Comparison of ENCODE assay signal across 1 cellular context in the genomic region with DNA sequence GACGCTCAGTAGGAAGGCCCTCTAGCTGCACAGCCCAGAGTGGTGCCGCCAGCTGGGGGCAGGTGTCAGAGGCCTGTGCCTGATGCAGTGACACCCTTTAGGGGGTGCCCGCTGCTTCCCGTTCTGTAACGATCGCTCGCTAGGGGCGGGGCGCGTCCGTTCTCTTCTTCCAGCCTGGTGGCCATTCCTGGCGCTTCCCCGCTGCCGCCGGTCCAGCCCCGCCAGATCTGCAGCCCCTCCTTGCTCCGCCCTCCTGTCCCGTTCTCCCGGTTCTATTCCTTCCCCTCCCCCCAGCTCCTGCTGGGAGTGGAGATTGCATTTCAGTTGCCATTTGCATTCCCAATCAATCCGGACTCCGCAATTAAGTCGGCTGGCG.
TF ChIP-seq lines count a peak whose summit lies in the region.

No MANE protein-coding gene starts in this region.

TF ChIP-seq in GM23338, 12 proteins besides CTCF, POLR2A, EP300 and RAD21 (continued from another document):
- TF ChIP-seq, protein P1, sequence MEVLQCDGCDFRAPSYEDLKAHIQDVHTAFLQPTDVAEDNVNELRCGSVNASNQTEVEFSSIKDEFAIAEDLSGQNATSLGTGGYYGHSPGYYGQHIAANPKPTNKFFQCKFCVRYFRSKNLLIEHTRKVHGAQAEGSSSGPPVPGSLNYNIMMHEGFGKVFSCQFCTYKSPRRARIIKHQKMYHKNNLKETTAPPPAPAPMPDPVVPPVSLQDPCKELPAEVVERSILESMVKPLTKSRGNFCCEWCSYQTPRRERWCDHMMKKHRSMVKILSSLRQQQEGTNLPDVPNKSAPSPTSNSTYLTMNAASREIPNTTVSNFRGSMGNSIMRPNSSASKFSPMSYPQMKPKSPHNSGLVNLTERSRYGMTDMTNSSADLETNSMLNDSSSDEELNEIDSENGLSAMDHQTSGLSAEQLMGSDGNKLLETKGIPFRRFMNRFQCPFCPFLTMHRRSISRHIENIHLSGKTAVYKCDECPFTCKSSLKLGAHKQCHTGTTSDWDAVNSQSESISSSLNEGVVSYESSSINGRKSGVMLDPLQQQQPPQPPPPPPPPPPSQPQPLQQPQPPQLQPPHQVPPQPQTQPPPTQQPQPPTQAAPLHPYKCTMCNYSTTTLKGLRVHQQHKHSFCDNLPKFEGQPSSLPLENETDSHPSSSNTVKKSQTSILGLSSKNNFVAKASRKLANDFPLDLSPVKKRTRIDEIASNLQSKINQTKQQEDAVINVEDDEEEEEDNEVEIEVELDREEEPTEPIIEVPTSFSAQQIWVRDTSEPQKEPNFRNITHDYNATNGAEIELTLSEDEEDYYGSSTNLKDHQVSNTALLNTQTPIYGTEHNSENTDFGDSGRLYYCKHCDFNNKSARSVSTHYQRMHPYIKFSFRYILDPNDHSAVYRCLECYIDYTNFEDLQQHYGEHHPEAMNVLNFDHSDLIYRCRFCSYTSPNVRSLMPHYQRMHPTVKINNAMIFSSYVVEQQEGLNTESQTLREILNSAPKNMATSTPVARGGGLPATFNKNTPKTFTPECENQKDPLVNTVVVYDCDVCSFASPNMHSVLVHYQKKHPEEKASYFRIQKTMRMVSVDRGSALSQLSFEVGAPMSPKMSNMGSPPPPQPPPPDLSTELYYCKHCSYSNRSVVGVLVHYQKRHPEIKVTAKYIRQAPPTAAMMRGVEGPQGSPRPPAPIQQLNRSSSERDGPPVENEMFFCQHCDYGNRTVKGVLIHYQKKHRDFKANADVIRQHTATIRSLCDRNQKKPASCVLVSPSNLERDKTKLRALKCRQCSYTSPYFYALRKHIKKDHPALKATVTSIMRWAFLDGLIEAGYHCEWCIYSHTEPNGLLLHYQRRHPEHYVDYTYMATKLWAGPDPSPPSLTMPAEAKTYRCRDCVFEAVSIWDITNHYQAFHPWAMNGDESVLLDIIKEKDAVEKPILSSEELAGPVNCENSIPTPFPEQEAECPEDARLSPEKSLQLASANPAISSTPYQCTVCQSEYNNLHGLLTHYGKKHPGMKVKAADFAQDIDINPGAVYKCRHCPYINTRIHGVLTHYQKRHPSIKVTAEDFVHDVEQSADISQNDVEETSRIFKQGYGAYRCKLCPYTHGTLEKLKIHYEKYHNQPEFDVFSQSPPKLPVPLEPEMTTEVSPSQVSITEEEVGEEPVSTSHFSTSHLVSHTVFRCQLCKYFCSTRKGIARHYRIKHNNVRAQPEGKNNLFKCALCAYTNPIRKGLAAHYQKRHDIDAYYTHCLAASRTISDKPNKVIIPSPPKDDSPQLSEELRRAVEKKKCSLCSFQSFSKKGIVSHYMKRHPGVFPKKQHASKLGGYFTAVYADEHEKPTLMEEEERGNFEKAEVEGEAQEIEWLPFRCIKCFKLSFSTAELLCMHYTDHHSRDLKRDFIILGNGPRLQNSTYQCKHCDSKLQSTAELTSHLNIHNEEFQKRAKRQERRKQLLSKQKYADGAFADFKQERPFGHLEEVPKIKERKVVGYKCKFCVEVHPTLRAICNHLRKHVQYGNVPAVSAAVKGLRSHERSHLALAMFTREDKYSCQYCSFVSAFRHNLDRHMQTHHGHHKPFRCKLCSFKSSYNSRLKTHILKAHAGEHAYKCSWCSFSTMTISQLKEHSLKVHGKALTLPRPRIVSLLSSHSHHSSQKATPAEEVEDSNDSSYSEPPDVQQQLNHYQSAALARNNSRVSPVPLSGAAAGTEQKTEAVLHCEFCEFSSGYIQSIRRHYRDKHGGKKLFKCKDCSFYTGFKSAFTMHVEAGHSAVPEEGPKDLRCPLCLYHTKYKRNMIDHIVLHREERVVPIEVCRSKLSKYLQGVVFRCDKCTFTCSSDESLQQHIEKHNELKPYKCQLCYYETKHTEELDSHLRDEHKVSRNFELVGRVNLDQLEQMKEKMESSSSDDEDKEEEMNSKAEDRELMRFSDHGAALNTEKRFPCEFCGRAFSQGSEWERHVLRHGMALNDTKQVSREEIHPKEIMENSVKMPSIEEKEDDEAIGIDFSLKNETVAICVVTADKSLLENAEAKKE (CRISPR knock-in tag; IDR thresholded peaks at IDR 0.05) = no peak
- TF ChIP-seq NANOG (IDR thresholded peaks at IDR 0.05; ENCODE audit: borderline replicate concordance) = no peak
- TF ChIP-seq, protein P2, sequence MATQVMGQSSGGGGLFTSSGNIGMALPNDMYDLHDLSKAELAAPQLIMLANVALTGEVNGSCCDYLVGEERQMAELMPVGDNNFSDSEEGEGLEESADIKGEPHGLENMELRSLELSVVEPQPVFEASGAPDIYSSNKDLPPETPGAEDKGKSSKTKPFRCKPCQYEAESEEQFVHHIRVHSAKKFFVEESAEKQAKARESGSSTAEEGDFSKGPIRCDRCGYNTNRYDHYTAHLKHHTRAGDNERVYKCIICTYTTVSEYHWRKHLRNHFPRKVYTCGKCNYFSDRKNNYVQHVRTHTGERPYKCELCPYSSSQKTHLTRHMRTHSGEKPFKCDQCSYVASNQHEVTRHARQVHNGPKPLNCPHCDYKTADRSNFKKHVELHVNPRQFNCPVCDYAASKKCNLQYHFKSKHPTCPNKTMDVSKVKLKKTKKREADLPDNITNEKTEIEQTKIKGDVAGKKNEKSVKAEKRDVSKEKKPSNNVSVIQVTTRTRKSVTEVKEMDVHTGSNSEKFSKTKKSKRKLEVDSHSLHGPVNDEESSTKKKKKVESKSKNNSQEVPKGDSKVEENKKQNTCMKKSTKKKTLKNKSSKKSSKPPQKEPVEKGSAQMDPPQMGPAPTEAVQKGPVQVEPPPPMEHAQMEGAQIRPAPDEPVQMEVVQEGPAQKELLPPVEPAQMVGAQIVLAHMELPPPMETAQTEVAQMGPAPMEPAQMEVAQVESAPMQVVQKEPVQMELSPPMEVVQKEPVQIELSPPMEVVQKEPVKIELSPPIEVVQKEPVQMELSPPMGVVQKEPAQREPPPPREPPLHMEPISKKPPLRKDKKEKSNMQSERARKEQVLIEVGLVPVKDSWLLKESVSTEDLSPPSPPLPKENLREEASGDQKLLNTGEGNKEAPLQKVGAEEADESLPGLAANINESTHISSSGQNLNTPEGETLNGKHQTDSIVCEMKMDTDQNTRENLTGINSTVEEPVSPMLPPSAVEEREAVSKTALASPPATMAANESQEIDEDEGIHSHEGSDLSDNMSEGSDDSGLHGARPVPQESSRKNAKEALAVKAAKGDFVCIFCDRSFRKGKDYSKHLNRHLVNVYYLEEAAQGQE (IDR thresholded peaks at IDR 0.05; ENCODE audit: unreplicated experiment) = no peak
- no peak for TF ChIP-seq CREB1 (CRISPR knock-in tag; IDR thresholded peaks at IDR 0.05; ENCODE audit: low read depth)
- TF ChIP-seq EZH2 (IDR thresholded peaks at IDR 0.05; ENCODE audit: low read depth, unreplicated experiment) = no peak
- no peak for TF ChIP-seq STAT1 (IDR thresholded peaks at IDR 0.05; ENCODE audit: unreplicated experiment)
- TF ChIP-seq, protein P3, sequence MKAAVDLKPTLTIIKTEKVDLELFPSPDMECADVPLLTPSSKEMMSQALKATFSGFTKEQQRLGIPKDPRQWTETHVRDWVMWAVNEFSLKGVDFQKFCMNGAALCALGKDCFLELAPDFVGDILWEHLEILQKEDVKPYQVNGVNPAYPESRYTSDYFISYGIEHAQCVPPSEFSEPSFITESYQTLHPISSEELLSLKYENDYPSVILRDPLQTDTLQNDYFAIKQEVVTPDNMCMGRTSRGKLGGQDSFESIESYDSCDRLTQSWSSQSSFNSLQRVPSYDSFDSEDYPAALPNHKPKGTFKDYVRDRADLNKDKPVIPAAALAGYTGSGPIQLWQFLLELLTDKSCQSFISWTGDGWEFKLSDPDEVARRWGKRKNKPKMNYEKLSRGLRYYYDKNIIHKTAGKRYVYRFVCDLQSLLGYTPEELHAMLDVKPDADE (IDR thresholded peaks at IDR 0.05) = no peak
- TF ChIP-seq JUNB (IDR thresholded peaks at IDR 0.05; ENCODE audit: unreplicated experiment) = no peak
- no peak for TF ChIP-seq ZNF331 (CRISPR knock-in tag; IDR thresholded peaks at IDR 0.05; ENCODE audit: low read depth)
- TF ChIP-seq EZH2phosphoT487 (IDR thresholded peaks at IDR 0.05; ENCODE audit: unreplicated experiment) = no peak
- TF ChIP-seq POLR2AphosphoS5 (IDR thresholded peaks at IDR 0.05; ENCODE audit: low read depth) = no peak
